In the genomic region with DNA sequence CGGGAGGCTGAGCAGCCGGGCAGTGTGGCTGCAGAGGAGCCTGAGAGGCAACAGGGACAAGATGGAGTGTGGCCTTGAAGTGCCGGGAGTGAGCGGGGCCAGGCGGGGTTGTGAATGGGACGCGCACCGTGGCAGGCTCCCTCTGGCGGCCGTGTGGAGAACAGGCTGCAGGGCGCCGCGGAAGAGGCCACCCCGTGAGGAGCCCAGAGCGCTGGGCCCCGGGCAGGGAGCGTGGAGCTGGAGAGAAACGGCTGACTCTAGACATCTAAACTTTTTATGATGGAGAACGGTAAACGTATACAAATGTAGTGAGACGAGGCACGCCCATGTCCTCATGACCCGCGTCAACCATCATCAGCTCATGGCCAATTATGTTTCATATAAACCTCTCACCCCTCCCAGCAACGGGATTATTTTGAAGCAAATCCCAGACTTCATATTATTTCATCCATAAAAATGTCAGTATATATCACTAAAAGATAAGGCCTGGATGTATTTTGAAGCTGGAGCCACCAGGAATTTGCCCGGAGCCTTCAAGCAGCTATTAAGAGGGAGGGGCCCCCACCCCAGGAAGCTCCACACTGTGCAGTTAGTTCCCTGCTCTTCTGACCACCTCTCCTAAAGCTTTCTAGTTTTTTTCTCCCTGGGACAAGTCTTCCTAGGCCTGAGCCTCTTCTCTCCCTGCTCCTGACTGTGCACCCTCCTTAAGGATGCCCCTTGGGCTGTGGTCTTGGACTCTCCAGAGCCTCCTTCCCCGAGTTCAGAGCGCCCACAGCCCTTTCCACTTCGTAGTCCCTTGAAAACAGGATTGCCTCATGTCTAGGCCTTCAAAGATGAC, we compare ENCODE assay signal across 8 cellular contexts.
DNase-seq lines count a peak whose midpoint lies in the region; ATAC-seq and TF ChIP-seq lines count a peak whose summit lies in the region.

No MANE protein-coding gene starts in this region.

- H3K4me3 Mint-ChIP-seq in Caco-2 (ENCODE audit: unreplicated experiment) = peak overlapping the region; percentile 47

- peak overlapping the region; percentile 91 for H2AFZ ChIP-seq in HCT116 (ENCODE audit: low read depth, low read length, poor library complexity, severe bottlenecking)

- H3K4me2 ChIP-seq in HCT116 (ENCODE audit: low read length) = peak overlapping the region; percentile 60

- no peak overlapping the region for H3K27ac ChIP-seq in HCT116 (ENCODE audit: low read depth, low read length)
- H3K27ac ChIP-seq in breast epithelium = peak overlapping the region; percentile 6 to 44

- TF ChIP-seq POLR2A in HCT116 (IDR thresholded peaks at IDR 0.05; ENCODE audit: borderline replicate concordance, extremely low read depth, insufficient read depth, insufficient read length) (no peak), breast epithelium (IDR thresholded peaks at IDR 0.05) (no peak)

- H4K20me1 ChIP-seq in HCT116 (ENCODE audit: insufficient read depth) = no peaks in the 10 kb centered on the region

- H3K4me3 ChIP-seq in Caco-2 (ENCODE audit: low read depth, low read length) = no peak overlapping the region
- H3K4me3 ChIP-seq in HCT116 (replicated peaks in 1 of 2; ENCODE audit: low read depth in 1 of 2, low read length in 2 of 2) = no peak overlapping the region
- H3K4me3 ChIP-seq in WI38 (ENCODE audit: low read depth, low read length) = no peak overlapping the region
- peak overlapping the region in 1 of 3 donors; percentile 36 for H3K4me3 ChIP-seq in breast epithelium
- H3K4me3 ChIP-seq in kidney epithelial cell (ENCODE audit: low read depth, low read length) = no peak overlapping the region

- H3K9me3 ChIP-seq in Caco-2 (no peaks in the 10 kb centered on the region), HCT116 (ENCODE audit: control insufficient read depth in 1 of 2, insufficient read depth in 1 of 2, low read depth in 1 of 2, low read length in 2 of 2) (no peaks in the 10 kb centered on the region), breast epithelium (no peaks in the 10 kb centered on the region)

- CTCF ChIA-PET in Caco-2 (lab: Charles Lee) (interaction anchor here (0.5 to 3.3 kb wide), 24 partner anchors 8 to 1701 kb away, joined by 3 to 29 read pairs (median 4); no protein-coding TSS in a partner anchor), HCT116 (lab: Charles Lee) (interaction anchor here (0.6 to 4.0 kb wide), 37 partner anchors 8 to 419 kb away, joined by 3 to 41 read pairs (median 3); partner anchors contain the start of genes LCTL and SMAD6)

- intact Hi-C loops in Caco-2 (cut with micrococcal nuclease; ENCODE audit: unreplicated experiment) = loop anchor here (5.0 kb wide), 2 partner anchors 149 to 249 kb away; partner anchors contain the start of gene SMAD6
- intact Hi-C loops in HCT116 (cut with micrococcal nuclease) = loop anchor here (1.0 to 5.0 kb wide), 5 partner anchors 63 to 248 kb away; partner anchors contain the start of gene SMAD6
- intact Hi-C loops in breast epithelium (cut with DNase I; ENCODE audit: low total_unique reads) = loop anchor here (10.0 kb wide), 1 partner anchor 247 kb away; no protein-coding TSS in a partner anchor

- H3K9me2 ChIP-seq in HCT116 (ENCODE audit: insufficient read depth) = no peaks in the 10 kb centered on the region

- POLR2A ChIA-PET in Caco-2 (lab: Charles Lee) = interaction anchor here (0.5 to 0.9 kb wide), 2 partner anchors 9 to 78 kb away, joined by 3 to 7 read pairs; no protein-coding TSS in a partner anchor
- POLR2A ChIA-PET in HCT116 (lab: Charles Lee) = interaction anchor here (0.9 to 1.0 kb wide), 2 partner anchors 9 to 21 kb away, joined by 3 read pairs; no protein-coding TSS in a partner anchor

- H3K4me1 ChIP-seq in Caco-2 (peaks cover 23% of the 10 kb centered on the region), HCT116 (ENCODE audit: control insufficient read depth in 1 of 2, insufficient read depth in 2 of 2, low read length in 2 of 2) (peaks cover 11 to 18% of the 10 kb centered on the region in 2 experiments; a peak in 3 of 4 replicates), breast epithelium (no peaks in the 10 kb centered on the region)

- H3K36me3 Mint-ChIP-seq in Caco-2 (ENCODE audit: insufficient read depth, unreplicated experiment) = no peaks in the 10 kb centered on the region

- H3K27me3 ChIP-seq in Caco-2 (replicated peaks; ENCODE audit: control insufficient read depth, insufficient read depth, low read length) = no peaks in the 10 kb centered on the region
- no peaks in the 10 kb centered on the region for H3K27me3 ChIP-seq in HCT116 (ENCODE audit: insufficient read depth, low read length)
- no peaks in the 10 kb centered on the region for H3K27me3 ChIP-seq in breast epithelium
- no peaks in the 10 kb centered on the region for H3K27me3 ChIP-seq in kidney epithelial cell (ENCODE audit: control insufficient read depth, insufficient read depth, low read length)

- BruUV-seq in Caco-2 (replicated peaks; lab: Mats Ljungman, UMichigan) = no TSS peak
- no TSS peak for BruUV-seq in HCT116 (replicated peaks; lab: Mats Ljungman, UMichigan)

- H3K4me1 Mint-ChIP-seq in Caco-2 (ENCODE audit: low read depth, unreplicated experiment) = peaks cover 19% of the 10 kb centered on the region

- peak; percentile 86 to 87 for DNase-seq in Caco-2
- peak; percentile 59 for DNase-seq in HCT116 (ENCODE audit: low read depth, low spot score)
- DNase-seq in NCI-H2171 treated with DMSO at 0.1 percent for 48 hours (lab: John Stamatoyannopoulos, UW) = peak; percentile 80
- DNase-seq in breast epithelium (ENCODE audit: low spot score in 2 of 2) = peak; percentile 70 to 86
- peak; percentile 10 for DNase-seq in kidney epithelial cell (ENCODE audit: low read depth)
- peak; percentile 88 for DNase-seq in stimulated activated CD4-positive, alpha-beta T cell treated with anti-CD3 and anti-CD28 coated beads, Interleukin-15, amount 100 ng/mL, for 24 hours

- RAD21 ChIA-PET in HCT116 (lab: Charles Lee; ENCODE audit: low non-redundant PET in 1 of 2, low total read pairs in 2 of 2, uncharacterized antibody in 2 of 2, unreplicated experiment in 2 of 2) = interaction anchor here (0.6 to 1.7 kb wide), 10 partner anchors 63 to 248 kb away, joined by 3 to 12 read pairs (median 4); partner anchors contain the start of gene SMAD6 (in 1 of the 2)

- ATAC-seq in HCT116 = peak; percentile 94
- no peak for ATAC-seq in HG02884 (IDR thresholded peaks at IDR 0.05; ENCODE audit: unreplicated experiment)

- peak; percentile 85 to 93 for TF ChIP-seq CTCF in Caco-2 (IDR thresholded peaks at IDR 0.05; ENCODE audit: insufficient read depth in 1 of 2, low read depth in 1 of 2, low read length in 1 of 2, severe bottlenecking in 1 of 2, unreplicated experiment in 1 of 2)
- TF ChIP-seq CTCF in HCT116 (IDR thresholded peaks at IDR 0.05 in 2 of 3, conservative IDR thresholded peaks at IDR 0.05 in 1 of 3; ENCODE audit: borderline replicate concordance in 1 of 3, insufficient read depth in 1 of 3, low read depth in 2 of 3, low read length in 2 of 3) = peak; percentile 87 to 95 (median 94)
- TF ChIP-seq CTCF in WI38 (IDR thresholded peaks at IDR 0.05; ENCODE audit: low read depth, low read length) = peak; percentile 90
- TF ChIP-seq CTCF in breast epithelium (IDR thresholded peaks at IDR 0.05) = peak; percentile 90 to 95 (median 93)
- peak; percentile 96 for TF ChIP-seq CTCF in kidney epithelial cell (IDR thresholded peaks at IDR 0.05; ENCODE audit: insufficient read depth, low read length, poor library complexity, severe bottlenecking)

- H3K27me3 Mint-ChIP-seq in Caco-2 (ENCODE audit: insufficient read depth, unreplicated experiment) = no peaks in the 10 kb centered on the region

- no peaks in the 10 kb centered on the region for H3K9me3 Mint-ChIP-seq in Caco-2 (ENCODE audit: unreplicated experiment)

- H3K27ac Mint-ChIP-seq in Caco-2 (ENCODE audit: unreplicated experiment) = peak overlapping the region; percentile 50

- H3K79me2 ChIP-seq in HCT116 (ENCODE audit: insufficient read depth, low read length) = no peaks in the 10 kb centered on the region

- H3K9ac ChIP-seq in HCT116 (ENCODE audit: low read length) = no peak overlapping the region

- H3K36me3 ChIP-seq in Caco-2 (ENCODE audit: control insufficient read depth, insufficient read depth, low read length) = no peaks in the 10 kb centered on the region
- H3K36me3 ChIP-seq in HCT116 (ENCODE audit: control insufficient read depth in 1 of 2, insufficient read depth in 2 of 2, low read length in 2 of 2) = no peaks in the 10 kb centered on the region
- H3K36me3 ChIP-seq in breast epithelium = no peaks in the 10 kb centered on the region
- no peaks in the 10 kb centered on the region for H3K36me3 ChIP-seq in kidney epithelial cell (ENCODE audit: control insufficient read depth, insufficient read depth, low read length)

- TF ChIP-seq RAD21 in HCT116 (IDR thresholded peaks at IDR 0.05; ENCODE audit: low read depth) = peak; percentile 86

TF ChIP-seq in HCT116, 20 proteins besides CTCF, POLR2A, EP300 and RAD21:
- TF ChIP-seq ZFX (IDR thresholded peaks at IDR 0.05) = no peak
- TF ChIP-seq YY1 (IDR thresholded peaks at IDR 0.05; ENCODE audit: extremely low read depth, insufficient replicate concordance, low read depth, low read length) = peak; percentile 71
- no peak for TF ChIP-seq EZH2 (IDR thresholded peaks at IDR 0.05)
- TF ChIP-seq TCF7L2 (IDR thresholded peaks at IDR 0.05; ENCODE audit: borderline replicate concordance, extremely low read depth, insufficient read depth, insufficient read length) = peak; percentile 75
- TF ChIP-seq, protein P1, sequence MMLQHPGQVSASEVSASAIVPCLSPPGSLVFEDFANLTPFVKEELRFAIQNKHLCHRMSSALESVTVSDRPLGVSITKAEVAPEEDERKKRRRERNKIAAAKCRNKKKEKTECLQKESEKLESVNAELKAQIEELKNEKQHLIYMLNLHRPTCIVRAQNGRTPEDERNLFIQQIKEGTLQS (IDR thresholded peaks at IDR 0.05) = no peak
- TF ChIP-seq POLR2AphosphoS5 (IDR thresholded peaks at IDR 0.05; ENCODE audit: low read depth, low read length) = 0 out of 2 replicates have a peak, but pooled peaks have one; percentile 15
- TF ChIP-seq MAX (IDR thresholded peaks at IDR 0.05) = no peak; the same call in 1 of the 2 replicates
- no peak for TF ChIP-seq ZNF274 (IDR thresholded peaks at IDR 0.05; ENCODE audit: low read depth, low read length)
- no peak for TF ChIP-seq ELF1 (IDR thresholded peaks at IDR 0.05; ENCODE audit: borderline replicate concordance, low read depth)
- TF ChIP-seq CBX3 (IDR thresholded peaks at IDR 0.05; ENCODE audit: low read depth) = peak; percentile 49; the same call in 1 of the 2 replicates
- TF ChIP-seq FOSL1 (IDR thresholded peaks at IDR 0.05; ENCODE audit: low read depth) = no peak

Comparison
In these comparisons a context has a peak if more than half of its experiments do, and no peak if none do; other contexts are left out.
1. DNase-seq: peak in every context shown above with its lines; median percentile 88 in stimulated activated CD4-positive, alpha-beta T cell treated with anti-CD3 and anti-CD28 coated beads, Interleukin-15, amount 100 ng/mL, for 24 hours; 86 in Caco-2; 80 in NCI-H2171 treated with DMSO at 0.1 percent for 48 hours; 78 in breast epithelium; 59 in HCT116; 10 in kidney epithelial cell.